ENCODE assay signal across 18 cellular contexts in the genomic region with DNA sequence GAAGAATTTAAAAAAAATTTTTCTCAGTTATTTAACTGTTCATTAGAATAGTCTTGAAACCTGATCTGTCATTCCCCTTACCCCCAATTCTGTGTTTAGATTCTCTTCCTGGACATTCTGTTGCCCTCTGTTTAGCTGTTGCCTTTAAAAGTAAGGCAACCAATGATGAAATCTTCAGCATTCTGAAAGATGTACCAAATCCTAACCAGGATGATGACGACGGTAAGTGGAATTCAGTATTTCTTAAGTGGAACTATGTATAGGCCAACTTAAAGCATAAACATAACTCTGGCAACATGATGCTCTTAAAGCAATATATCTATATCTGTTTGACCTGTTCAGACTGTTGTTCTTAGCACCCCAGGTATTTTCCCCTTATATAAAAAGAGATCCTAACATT. TPM values are rescaled to one million over a fixed set of nuclear protein-coding genes. Genes with fewer than 3 reads are reported as not detected.
DNase-seq lines count a peak whose midpoint lies in the region; ATAC-seq, FAIRE-seq and TF ChIP-seq lines count a peak whose summit lies in the region.
"Had no signal": no experiment of that assay in that cellular context is flagged by ENCODE, and none has a peak within 500 bp of the region (broad histone marks: within the 10 kb centered on the region; RNA-seq: fewer than 3 reads in every experiment).

No MANE protein-coding gene starts in this region.

- H3K4me1 Mint-ChIP-seq in activated naive CD4-positive, alpha-beta T cell treated with anti-CD3 and anti-CD28 coated beads, Interleukin-2, amount 50 U/mL, for 24 hours = peaks cover 21% of the 10 kb centered on the region
- H3K4me1 Mint-ChIP-seq in activated naive CD4-positive, alpha-beta T cell treated with anti-CD3 and anti-CD28 coated beads, Interleukin-2, amount 10 ng/mL, durations not matched to agents 7 days and 5 days = peaks cover 2% of the 10 kb centered on the region
- peaks cover 5% of the 10 kb centered on the region for H3K4me1 Mint-ChIP-seq in stimulated activated effector memory CD8-positive, alpha-beta T cell treated with anti-CD3 and anti-CD28 coated beads, Interleukin-12 subunit alpha, Interleukin-12 subunit beta, amount 100 ng/mL, for 72 hours

- H3K9me3 ChIP-seq in pancreas = no peaks in the 10 kb centered on the region
- H3K9me3 ChIP-seq: SJCRH30 had no signal

- ATAC-seq in stimulated activated effector memory CD8-positive, alpha-beta T cell treated with anti-CD3 and anti-CD28 coated beads, Interleukin-12 subunit alpha, Interleukin-12 subunit beta, amount 100 ng/mL, for 72 hours = no peak
- ATAC-seq in pancreas = no peak

- H3K4me1 ChIP-seq in pancreas = no peaks in the 10 kb centered on the region
- H3K4me1 ChIP-seq: SJCRH30 had no signal

- no peaks in the 10 kb centered on the region for H3K27me3 ChIP-seq in pancreas
- H3K27me3 ChIP-seq: SJCRH30 had no signal

- peaks cover 30% of the 10 kb centered on the region for H3K36me3 Mint-ChIP-seq in activated naive CD4-positive, alpha-beta T cell treated with anti-CD3 and anti-CD28 coated beads, Interleukin-2, amount 50 U/mL, for 24 hours
- peaks cover 72% of the 10 kb centered on the region for H3K36me3 Mint-ChIP-seq in activated naive CD4-positive, alpha-beta T cell treated with anti-CD3 and anti-CD28 coated beads, Interleukin-2, amount 10 ng/mL, durations not matched to agents 7 days and 5 days
- H3K36me3 Mint-ChIP-seq in stimulated activated effector memory CD8-positive, alpha-beta T cell treated with anti-CD3 and anti-CD28 coated beads, Interleukin-12 subunit alpha, Interleukin-12 subunit beta, amount 100 ng/mL, for 72 hours = peaks cover 100% of the 10 kb centered on the region

- no peak for DNase-seq in activated naive CD4-positive, alpha-beta T cell treated with anti-CD3 and anti-CD28 coated beads, Interleukin-2, amount 10 ng/mL, durations not matched to agents 7 days and 5 days
- DNase-seq in amniotic epithelial cell (ENCODE audit: low read depth) (peak; percentile 81), fibroblast of the conjunctiva (ENCODE audit: low read depth) (peak; percentile 6), RWPE1 (ENCODE audit: low spot score) (no peak), midbrain (lab: John Stamatoyannopoulos, UW) (no peak), pancreas (no peak)
- no peak for DNase-seq in stimulated activated effector memory CD8-positive, alpha-beta T cell treated with anti-CD3 and anti-CD28 coated beads, Interleukin-12 subunit alpha, Interleukin-12 subunit beta, amount 100 ng/mL, for 72 hours (ENCODE audit: low spot score in 2 of 2)
- DNase-seq: COR-L47; HFFc6; NCI-H1417; NCI-H187 treated with DMSO at 0.1 percent for 48 hours; NCI-H446 treated with DMSO at 0.1 percent for 48 hours; NK-92 treated with Interleukin-12 subunit alpha and Interleukin-12 subunit beta, amount 100 ng/mL, for 24 hours; RPMI8226; SJCRH30 had no signal

- no peak overlapping the region for H3K27ac ChIP-seq in RWPE1
- no peak overlapping the region for H3K27ac ChIP-seq in pancreas
- H3K27ac ChIP-seq: C4-2B, SJCRH30 had no signal

- H3K9me3 Mint-ChIP-seq in activated naive CD4-positive, alpha-beta T cell treated with anti-CD3 and anti-CD28 coated beads, Interleukin-2, amount 50 U/mL, for 24 hours = no peaks in the 10 kb centered on the region
- no peaks in the 10 kb centered on the region for H3K9me3 Mint-ChIP-seq in activated naive CD4-positive, alpha-beta T cell treated with anti-CD3 and anti-CD28 coated beads, Interleukin-2, amount 10 ng/mL, durations not matched to agents 7 days and 5 days
- H3K9me3 Mint-ChIP-seq in stimulated activated effector memory CD8-positive, alpha-beta T cell treated with anti-CD3 and anti-CD28 coated beads, Interleukin-12 subunit alpha, Interleukin-12 subunit beta, amount 100 ng/mL, for 72 hours = no peaks in the 10 kb centered on the region
- H3K9me3 Mint-ChIP-seq: HFFc6 had no signal

- H3K4me3 ChIP-seq in pancreas = no peak overlapping the region
- H3K4me3 ChIP-seq: SJCRH30 had no signal

- no peak for FAIRE-seq in pancreas (lab: Jason Lieb, UNC)
- FAIRE-seq: GM12892 had no signal

- H3K27ac Mint-ChIP-seq in activated naive CD4-positive, alpha-beta T cell treated with anti-CD3 and anti-CD28 coated beads, Interleukin-2, amount 50 U/mL, for 24 hours = peak overlapping the region; percentile 32
- H3K27ac Mint-ChIP-seq in activated naive CD4-positive, alpha-beta T cell treated with anti-CD3 and anti-CD28 coated beads, Interleukin-2, amount 10 ng/mL, durations not matched to agents 7 days and 5 days = no peak overlapping the region
- peak overlapping the region; percentile 45 for H3K27ac Mint-ChIP-seq in stimulated activated effector memory CD8-positive, alpha-beta T cell treated with anti-CD3 and anti-CD28 coated beads, Interleukin-12 subunit alpha, Interleukin-12 subunit beta, amount 100 ng/mL, for 72 hours

- 90 to 95% methylated on average over 2 of the region's 2 CpGs for WGBS in pancreas, 2 donors

- CTCF ChIA-PET in activated naive CD4-positive, alpha-beta T cell treated with anti-CD3 and anti-CD28 coated beads, Interleukin-2, amount 10 ng/mL, durations not matched to agents 7 days and 5 days (lab: Charles Lee) = no interaction called here
- CTCF ChIA-PET in RWPE1 (lab: Yijun Ruan, JAX) = no interaction called here

- POLR2A ChIA-PET in RWPE1 (lab: Yijun Ruan, JAX; ENCODE audit: low non-redundant PET) = no interaction called here

- H3K36me3 ChIP-seq in pancreas = peaks cover 3 to 68% (median 23%) of the 10 kb centered on the region in 3 donors

- intact Hi-C loops in pancreas (cut with DNase I) = no loop called here

- no peak for TF ChIP-seq CTCF in RWPE1 (conservative IDR thresholded peaks at IDR 0.05; ENCODE audit: low read depth)
- TF ChIP-seq CTCF in pancreas (IDR thresholded peaks at IDR 0.05) = no peak

- no peaks in the 10 kb centered on the region for H3K27me3 Mint-ChIP-seq in activated naive CD4-positive, alpha-beta T cell treated with anti-CD3 and anti-CD28 coated beads, Interleukin-2, amount 50 U/mL, for 24 hours
- H3K27me3 Mint-ChIP-seq in activated naive CD4-positive, alpha-beta T cell treated with anti-CD3 and anti-CD28 coated beads, Interleukin-2, amount 10 ng/mL, durations not matched to agents 7 days and 5 days = no peaks in the 10 kb centered on the region

- no peak overlapping the region for H3K4me3 Mint-ChIP-seq in activated naive CD4-positive, alpha-beta T cell treated with anti-CD3 and anti-CD28 coated beads, Interleukin-2, amount 50 U/mL, for 24 hours
- H3K4me3 Mint-ChIP-seq in activated naive CD4-positive, alpha-beta T cell treated with anti-CD3 and anti-CD28 coated beads, Interleukin-2, amount 10 ng/mL, durations not matched to agents 7 days and 5 days = no peak overlapping the region
- no peak overlapping the region for H3K4me3 Mint-ChIP-seq in stimulated activated effector memory CD8-positive, alpha-beta T cell treated with anti-CD3 and anti-CD28 coated beads, Interleukin-12 subunit alpha, Interleukin-12 subunit beta, amount 100 ng/mL, for 72 hours
- H3K4me3 Mint-ChIP-seq: HFFc6 had no signal

RNA-seq across cellular contexts. Expression of a gene that starts 27.2 kb away (rescaled TPM):
- 10 to 100 TPM; 10.7 to 17.4 (median 11.7) TPM for total RNA-seq in pancreas
- polyA plus RNA-seq in pancreas = 1 to 10 TPM; 4.6 to 7.5 TPM

RNA-seq across cellular contexts. Expression of a gene that starts 27.7 kb away (rescaled TPM):
- 10 to 100 TPM in 2 of 6 donors, 1 to 10 TPM in 4; 7.8 to 12.7 (median 9.2) TPM for total RNA-seq in pancreas
- 10 to 100 TPM; 10.3 to 16.8 TPM for polyA plus RNA-seq in pancreas

RNA-seq across cellular contexts. Expression of a gene that starts 36.3 kb away (rescaled TPM):
- total RNA-seq in pancreas = 1 to 10 TPM; 4.9 to 7.6 (median 6.2) TPM
- polyA plus RNA-seq in pancreas = 10 to 100 TPM in 1 of 2 donors, 1 to 10 TPM in 1; 7.9 to 12.6 TPM

Comparison
In these comparisons a context has a peak if more than half of its experiments do, and no peak if none do; other contexts are left out.
1. DNase-seq: peak in amniotic epithelial cell (single experiment) and fibroblast of the conjunctiva (single experiment); none in activated naive CD4-positive, alpha-beta T cell treated with anti-CD3 and anti-CD28 coated beads, Interleukin-2, amount 10 ng/mL, durations not matched to agents 7 days and 5 days (single experiment), stimulated activated effector memory CD8-positive, alpha-beta T cell treated with anti-CD3 and anti-CD28 coated beads, Interleukin-12 subunit alpha, Interleukin-12 subunit beta, amount 100 ng/mL, for 72 hours (0 of 2), RWPE1 (single experiment), midbrain (single experiment) and pancreas (0 of 6).